ENCODE assay signal across 1 cellular context in genomic region chr6:22099241-22099640, GRCh38.
TF ChIP-seq lines count a peak whose summit lies in the region.

No MANE protein-coding gene starts in this region.

TF ChIP-seq in K562, 482 proteins besides CTCF, POLR2A, EP300 and RAD21 (continued from another document):
- TF ChIP-seq ZBED1 (IDR thresholded peaks at IDR 0.05): no peak
- TF ChIP-seq POLR3A (IDR thresholded peaks at IDR 0.05; ENCODE audit: borderline replicate concordance, extremely low read depth, insufficient read depth, insufficient read length): no peak
- no peak for TF ChIP-seq TCFL5 (CRISPR knock-in tag; conservative IDR thresholded peaks at IDR 0.05)
- TF ChIP-seq SRSF9 (IDR thresholded peaks at IDR 0.05; ENCODE audit: borderline replicate concordance, low read depth, low read length): no peak
- TF ChIP-seq SAFB (IDR thresholded peaks at IDR 0.05; ENCODE audit: borderline replicate concordance, low read depth, low read length): no peak
- no peak for TF ChIP-seq DMBX1 (CRISPR knock-in tag; IDR thresholded peaks at IDR 0.05; ENCODE audit: borderline replicate concordance)
